30 cellular contexts compared by ENCODE assay signal in the genomic region with DNA sequence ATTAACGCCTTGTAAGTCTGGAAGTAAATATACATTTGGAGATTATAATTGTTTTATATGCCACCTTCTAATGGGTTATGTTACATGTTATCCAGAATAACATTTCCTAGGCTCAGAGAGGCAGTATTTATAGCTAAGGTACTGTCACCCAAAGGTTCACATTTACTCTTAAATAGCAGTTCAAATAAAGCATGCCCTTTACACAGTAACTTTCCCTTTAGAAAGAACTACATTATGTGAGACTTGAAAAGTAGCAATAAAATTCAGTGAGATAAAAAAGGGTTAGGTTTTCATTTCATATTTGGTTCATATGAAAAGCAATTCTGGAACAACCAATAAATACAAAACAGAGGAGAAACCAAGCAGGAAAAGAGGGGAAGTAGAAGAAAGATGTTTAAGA.
"Had no signal": no experiment of that assay in that cellular context is flagged by ENCODE, and none has a peak within 500 bp of the region (broad histone marks: within the 10 kb centered on the region; RNA-seq: fewer than 3 reads in every experiment).

No MANE protein-coding gene starts in this region.

- H3K27ac ChIP-seq: cardiac muscle cell, KMS-11, SJCRH30, SK-N-MC, WERI-Rb-1 had no signal

- DNase-seq: activated CD4-positive, alpha-beta T cell treated with anti-CD3 and anti-CD28 coated beads for 1 hour; activated CD4-positive, alpha-beta T cell treated with anti-CD3 and anti-CD28 coated beads for 48 hours; activated CD4-positive, alpha-beta T cell treated with anti-CD3 and anti-CD28 coated beads, Interleukin-2, amount 50 U/mL, for 4 hours; activated CD4-positive, CD25-positive, alpha-beta regulatory T cell; activated CD8-positive, alpha-beta memory T cell treated with anti-CD3 and anti-CD28 coated beads, Interleukin-2, amount 50 U/mL, for 4 hours; activated gamma-delta T cell treated with Interleukin-2 at 50 U/mL for 16 hours; activated naive CD4-positive, alpha-beta T cell treated with anti-CD3 and anti-CD28 coated beads for 36 hours; activated naive CD8-positive, alpha-beta T cell treated with anti-CD3 and anti-CD28 coated beads, Interleukin-2, amount 50 U/mL, for 24 hours; activated T-cell treated with anti-CD3 and anti-CD28 coated beads for 4 hours; activated T-cell treated with anti-CD3 and anti-CD28 coated beads, Interleukin-2, amount 50 U/mL, for 4 hours; anterior cingulate cortex; MM.1S; MV-4-11; NCI-H1092; NCI-H1436 treated with DMSO at 0.1 percent for 48 hours; NCI-H187 treated with DMSO at 0.1 percent for 48 hours; NCI-H2081; NCI-H345; NCI-H524 treated with DMSO at 0.1 percent for 48 hours; SHP77; SJCRH30; T1000; WERI-Rb-1 had no signal

- H3K27me3 Mint-ChIP-seq: activated naive CD8-positive, alpha-beta T cell; activated naive CD8-positive, alpha-beta T cell treated with anti-CD3 and anti-CD28 coated beads, Interleukin-2, amount 50 U/mL, for 24 hours; central memory CD8-positive, alpha-beta T cell had no signal

- H3K27me3 ChIP-seq: cardiac muscle cell, SJCRH30 had no signal

- ATAC-seq: activated naive CD8-positive, alpha-beta T cell treated with anti-CD3 and anti-CD28 coated beads, Interleukin-2, amount 50 U/mL, for 24 hours; activated T-cell treated with anti-CD3 and anti-CD28 coated beads, Interleukin-2, amount 50 U/mL, for 4 hours; Panc1 had no signal

- H3K4me3 Mint-ChIP-seq: activated naive CD4-positive, alpha-beta T cell treated with anti-CD3 and anti-CD28 coated beads for 36 hours; activated naive CD8-positive, alpha-beta T cell; activated naive CD8-positive, alpha-beta T cell treated with anti-CD3 and anti-CD28 coated beads, Interleukin-2, amount 50 U/mL, for 24 hours; activated T-cell treated with anti-CD3 and anti-CD28 coated beads, Interleukin-2, amount 50 U/mL, for 4 hours; activated T-helper 1 cell treated with anti-CD3 and anti-CD28 coated beads, Interleukin-12 subunit alpha, Interleukin-12 subunit beta, Interleukin-2, Interleukin-4 antibody, amounts not matched to agents 30 ng/mL and 10 ng/mL and 1 ng/mL, durations not matched to agents 14 hours and 24 hours and 36 hours; central memory CD8-positive, alpha-beta T cell had no signal

- H3K9me3 Mint-ChIP-seq: activated naive CD4-positive, alpha-beta T cell treated with anti-CD3 and anti-CD28 coated beads for 36 hours; activated naive CD8-positive, alpha-beta T cell treated with anti-CD3 and anti-CD28 coated beads, Interleukin-2, amount 50 U/mL, for 24 hours; activated T-cell treated with anti-CD3 and anti-CD28 coated beads, Interleukin-2, amount 50 U/mL, for 4 hours; activated T-helper 1 cell treated with anti-CD3 and anti-CD28 coated beads, Interleukin-12 subunit alpha, Interleukin-12 subunit beta, Interleukin-2, Interleukin-4 antibody, amounts not matched to agents 30 ng/mL and 10 ng/mL and 1 ng/mL, durations not matched to agents 14 hours and 24 hours and 36 hours; central memory CD8-positive, alpha-beta T cell had no signal

- H3K27ac Mint-ChIP-seq: activated naive CD4-positive, alpha-beta T cell treated with anti-CD3 and anti-CD28 coated beads for 36 hours; activated naive CD8-positive, alpha-beta T cell; activated naive CD8-positive, alpha-beta T cell treated with anti-CD3 and anti-CD28 coated beads, Interleukin-2, amount 50 U/mL, for 24 hours; activated T-helper 1 cell treated with anti-CD3 and anti-CD28 coated beads, Interleukin-12 subunit alpha, Interleukin-12 subunit beta, Interleukin-2, Interleukin-4 antibody, amounts not matched to agents 30 ng/mL and 10 ng/mL and 1 ng/mL, durations not matched to agents 14 hours and 24 hours and 36 hours had no signal

- H3K4me1 Mint-ChIP-seq: activated naive CD8-positive, alpha-beta T cell treated with anti-CD3 and anti-CD28 coated beads, Interleukin-2, amount 50 U/mL, for 24 hours had no signal

- H3K4me3 ChIP-seq: cardiac muscle cell, SJCRH30, SK-N-MC had no signal
